In the genomic region with DNA sequence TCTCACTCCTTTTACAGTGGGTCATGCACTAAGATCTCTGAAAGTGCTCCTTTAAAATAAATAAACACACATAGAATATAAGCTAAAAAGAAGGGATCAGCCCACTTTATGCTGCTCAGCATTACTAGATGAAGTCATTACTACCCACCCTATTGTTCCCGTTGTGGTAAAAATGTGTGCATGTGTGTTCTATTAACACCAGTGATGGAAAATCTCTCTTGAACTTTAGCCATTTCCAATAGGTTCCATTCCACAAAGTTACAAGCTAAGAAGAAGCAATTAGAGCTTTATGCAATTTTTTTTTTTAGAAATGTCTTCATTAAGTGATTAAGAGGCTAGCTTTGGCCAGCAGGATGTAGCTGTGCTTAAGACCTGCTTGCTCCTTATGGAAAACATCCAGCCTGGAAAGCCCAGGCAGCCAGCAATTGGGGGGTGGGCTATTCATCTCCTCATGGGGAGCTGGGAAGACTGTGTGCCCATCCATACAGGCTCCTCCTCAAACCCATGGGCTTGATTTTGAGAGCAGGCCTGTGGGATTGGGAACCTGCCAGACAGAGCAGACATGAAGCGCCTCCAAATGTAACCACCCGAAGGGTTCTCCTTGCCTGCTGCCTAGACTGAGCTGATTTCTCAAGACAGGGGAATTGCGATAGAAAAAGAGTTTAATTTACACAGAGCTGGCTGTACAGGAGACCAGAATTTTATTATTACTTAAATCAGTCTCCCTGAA, we compare ENCODE assay signal across 12 cellular contexts.
DNase-seq lines count a peak whose midpoint lies in the region; ATAC-seq, FAIRE-seq and TF ChIP-seq lines count a peak whose summit lies in the region.
"Had no signal": no experiment of that assay in that cellular context is flagged by ENCODE, and none has a peak within 500 bp of the region (broad histone marks: within the 10 kb centered on the region; RNA-seq: fewer than 3 reads in every experiment).

No MANE protein-coding gene starts in this region.

- H3K4me2 ChIP-seq in endothelial cell of umbilical vein (ENCODE audit: insufficient read depth, low read length) = peak overlapping the region; percentile 39

- TF ChIP-seq CTCF in NB4 (IDR thresholded peaks at IDR 0.05; ENCODE audit: low read depth, low read length) (no peak), endothelial cell of umbilical vein (IDR thresholded peaks at IDR 0.05; ENCODE audit: extremely low read depth in 1 of 2, insufficient read depth in 1 of 2, low read depth in 1 of 2, low read length in 2 of 2) (no peak)

- H3K9ac ChIP-seq in endothelial cell of umbilical vein (replicated peaks; ENCODE audit: extremely low read depth, insufficient read depth, low read length) = no peak overlapping the region

- intact Hi-C loops in endothelial cell of umbilical vein (cut with micrococcal nuclease) = loop anchor here (2.0 to 5.0 kb wide), 7 partner anchors 118 to 1257 kb away; partner anchors contain the start of gene USP47
- intact Hi-C loops in posterior vena cava (cut with DNase I) = loop anchor here in 1 of 2 donors (5.0 to 10.0 kb wide), 2 partner anchors 50 to 237 kb away; no protein-coding TSS in a partner anchor

- H3K79me2 ChIP-seq in endothelial cell of umbilical vein (ENCODE audit: control insufficient read depth, insufficient read depth, low read length) = no peaks in the 10 kb centered on the region

- BruUV-seq in endothelial cell of umbilical vein (replicated peaks; lab: Mats Ljungman, UMichigan) = no TSS peak

- H3K4me1 ChIP-seq in endothelial cell of umbilical vein (ENCODE audit: control insufficient read depth, extremely low read depth, insufficient read depth, low read length) = peaks cover 44% of the 10 kb centered on the region

- H3K27ac ChIP-seq in endothelial cell of umbilical vein (ENCODE audit: insufficient read depth, low read depth, low read length) (peak overlapping the region; percentile 24), caudate nucleus (ENCODE audit: low read depth, low read length) (no peak overlapping the region)

- no peaks in the 10 kb centered on the region for H4K20me1 ChIP-seq in endothelial cell of umbilical vein (replicated peaks; ENCODE audit: control insufficient read depth, extremely low read depth, insufficient read depth, low read length)

- POLR2A ChIA-PET in endothelial cell of umbilical vein (lab: Charles Lee) = interaction anchor here (0.6 to 1.1 kb wide), 2 partner anchors 237 to 1476 kb away, joined by 3 to 7 read pairs; partner anchors contain the start of gene EIF4G2

- H2AFZ ChIP-seq in endothelial cell of umbilical vein (ENCODE audit: low read depth, low read length) = no peak overlapping the region

- CTCF ChIA-PET in endothelial cell of umbilical vein (lab: Charles Lee) = interaction anchor here (0.7 to 7.9 kb wide), 8 partner anchors 64 to 485 kb away, joined by 3 to 219 read pairs (median 5); no protein-coding TSS in a partner anchor

- H3K4me3 ChIP-seq in NB4 (ENCODE audit: low read depth, low read length) = no peak overlapping the region
- no peak overlapping the region for H3K4me3 ChIP-seq in endothelial cell of umbilical vein (replicated peaks in 1 of 3; ENCODE audit: insufficient read depth in 1 of 3, low read depth in 1 of 3, low read length in 3 of 3)

- TF ChIP-seq POLR2A in NB4 (IDR thresholded peaks at IDR 0.05; ENCODE audit: extremely low read depth, insufficient read length) = no peak
- no peak for TF ChIP-seq POLR2A in endothelial cell of umbilical vein (IDR thresholded peaks at IDR 0.05; ENCODE audit: low read depth, low read length)
- no peak for TF ChIP-seq POLR2A in H54 (IDR thresholded peaks at IDR 0.05; ENCODE audit: low read depth, low read length)

- FAIRE-seq in endothelial cell of umbilical vein (lab: Jason Lieb, UNC) (peak; percentile 4), H54 (lab: Jason Lieb, UNC) (no peak)
- FAIRE-seq: colon had no signal

- no peaks in the 10 kb centered on the region for H3K36me3 ChIP-seq in endothelial cell of umbilical vein (ENCODE audit: control insufficient read depth in 2 of 2, extremely low read depth in 1 of 2, insufficient read depth in 2 of 2, low read length in 2 of 2)

- DNase-seq in Daoy (ENCODE audit: low read depth) = peak; percentile 78
- peak; percentile 14 for DNase-seq in NB4 (ENCODE audit: low read depth)
- peak; percentile 11 for DNase-seq in endothelial cell of umbilical vein (ENCODE audit: low read depth, low spot score)
- DNase-seq in posterior vena cava (ENCODE audit: low spot score) = peak; percentile 47
- DNase-seq in NOMO-1 (lab: John Stamatoyannopoulos, UW; ENCODE audit: unreplicated experiment in 2 of 2) = no peak
- DNase-seq in caudate nucleus (lab: John Stamatoyannopoulos, UW) = no peak
- no peak for DNase-seq in H54 (ENCODE audit: insufficient read length, low spot score)
- DNase-seq: glutamatergic neuron, NCI-H526 treated with DMSO at 0.1 percent for 48 hours had no signal

- dilution Hi-C loops in endothelial cell of umbilical vein (cut with MboI; ENCODE audit: extremely low pct_ligation_motif_present, low sequenced_read_pairs) = no loop called here

- no peaks in the 10 kb centered on the region for H3K9me3 ChIP-seq in endothelial cell of umbilical vein (replicated peaks; ENCODE audit: control insufficient read depth, insufficient read depth, low read length)

- no peaks in the 10 kb centered on the region for H3K27me3 ChIP-seq in endothelial cell of umbilical vein (ENCODE audit: control insufficient read depth in 2 of 2, insufficient read depth in 2 of 2, low read length in 2 of 2)

- ATAC-seq in HG03175 (IDR thresholded peaks at IDR 0.05; ENCODE audit: unreplicated experiment) = no peak
- ATAC-seq: WTC11 had no signal

- no peaks in the 10 kb centered on the region for H3K9me1 ChIP-seq in endothelial cell of umbilical vein (replicated peaks; ENCODE audit: control insufficient read depth, extremely low read depth, insufficient read depth, low read length)

TF ChIP-seq in endothelial cell of umbilical vein, 7 proteins besides CTCF, POLR2A, EP300 and RAD21:
- no peak for TF ChIP-seq POLR2AphosphoS5 (IDR thresholded peaks at IDR 0.05; ENCODE audit: insufficient read depth, low read depth, low read length)

Comparison
In these comparisons a context has a peak if more than half of its experiments do, and no peak if none do; other contexts are left out.
1. DNase-seq: peak in Daoy (single experiment), NB4 (single experiment), endothelial cell of umbilical vein (single experiment) and posterior vena cava (single experiment); none in NOMO-1 (0 of 2), caudate nucleus (0 of 61) and H54 (single experiment).